8 cellular contexts compared by ENCODE assay signal in genomic region chr2:175003875-175004729, GRCh38. TPM values are rescaled to one million over a fixed set of nuclear protein-coding genes. Genes with fewer than 3 reads are reported as not detected.
DNase-seq lines count a peak whose midpoint lies in the region; ATAC-seq and TF ChIP-seq lines count a peak whose summit lies in the region.

No MANE protein-coding gene starts in this region.

- peak overlapping the region; percentile 82 to 88 (median 84) for H3K4me3 Mint-ChIP-seq in naive thymus-derived CD4-positive, alpha-beta T cell

- H3K27ac Mint-ChIP-seq in naive thymus-derived CD4-positive, alpha-beta T cell, result peak overlapping the region in 3 of 9 donors; percentile 29 to 41 (median 34)

- H3K36me3 ChIP-seq in naive thymus-derived CD4-positive, alpha-beta T cell (ENCODE audit: control insufficient read depth in 2 of 3, insufficient read depth in 3 of 3, low read length in 3 of 3), result no peaks in the 10 kb centered on the region

- intact Hi-C loops in naive thymus-derived CD4-positive, alpha-beta T cell (cut with micrococcal nuclease), result loop anchor here in 1 of 2 donors (10.0 kb wide), 1 partner anchor 609 kb away; the partner anchor contains the start of gene SCRN3

- POLR2A ChIA-PET in naive thymus-derived CD4-positive, alpha-beta T cell (lab: Charles Lee), result interaction anchor here (0.6 kb wide), 1 partner anchor 449 kb away, joined by 3 read pairs; no protein-coding TSS in a partner anchor

- ATAC-seq in GM18498 (IDR thresholded peaks at IDR 0.05; ENCODE audit: unreplicated experiment) (peak; percentile 14), GM18858 (IDR thresholded peaks at IDR 0.05; ENCODE audit: unreplicated experiment) (no peak)
- ATAC-seq in naive thymus-derived CD4-positive, alpha-beta T cell, result no peak

- H3K36me3 Mint-ChIP-seq in naive thymus-derived CD4-positive, alpha-beta T cell, result peaks cover 0 to 4% (median 0%) of the 10 kb centered on the region in 5 donors

- peak overlapping the region in 1 of 2 donors; percentile 88 for H3K27ac ChIP-seq in coronary artery
- H3K27ac ChIP-seq in naive thymus-derived CD4-positive, alpha-beta T cell (ENCODE audit: low read depth, low read length), result no peak overlapping the region

- CTCF ChIA-PET in naive thymus-derived CD4-positive, alpha-beta T cell (lab: Charles Lee), result interaction anchor here (0.6 to 1.3 kb wide), 2 partner anchors 310 to 495 kb away, joined by 3 to 6 read pairs; no protein-coding TSS in a partner anchor

- DNase-seq in A172 (ENCODE audit: low spot score) (peak; percentile 14), NCI-H526 treated with DMSO at 0.1 percent for 48 hours (lab: John Stamatoyannopoulos, UW) (peak; percentile 47), coronary artery (ENCODE audit: low spot score) (no peak), GM10266 (ENCODE audit: extremely low spot score) (no peak)
- no peak for DNase-seq in naive thymus-derived CD4-positive, alpha-beta T cell
- DNase-seq in stimulated activated CD4-positive, alpha-beta T cell treated with anti-CD3 and anti-CD28 coated beads, Interleukin-12 subunit alpha, Interleukin-12 subunit beta, amount 100 ng/mL, for 4 hours, result no peak

- no peaks in the 10 kb centered on the region for H3K9me3 ChIP-seq in naive thymus-derived CD4-positive, alpha-beta T cell (ENCODE audit: control insufficient read depth in 2 of 3, low read length in 3 of 3)

- peaks cover 52 to 72% (median 63%) of the 10 kb centered on the region in 5 donors for H3K27me3 Mint-ChIP-seq in naive thymus-derived CD4-positive, alpha-beta T cell

- peaks cover 0 to 12% (median 5%) of the 10 kb centered on the region in 7 donors for H3K4me1 Mint-ChIP-seq in naive thymus-derived CD4-positive, alpha-beta T cell

- H3K4me3 ChIP-seq in coronary artery, result peak overlapping the region; percentile 77
- H3K4me3 ChIP-seq in naive thymus-derived CD4-positive, alpha-beta T cell (ENCODE audit: low read length), result no peak overlapping the region

- H3K27me3 ChIP-seq in naive thymus-derived CD4-positive, alpha-beta T cell (ENCODE audit: control insufficient read depth in 2 of 2, insufficient read depth in 2 of 2, low read length in 2 of 2), result peaks cover 9 to 14% of the 10 kb centered on the region in 2 donors

- TF ChIP-seq CTCF in coronary artery (IDR thresholded peaks at IDR 0.05) (no peak), GM10266 (IDR thresholded peaks at IDR 0.05; ENCODE audit: control insufficient read depth, insufficient read depth, low read depth, missing control alignments) (no peak)

- peaks cover 0 to 6% of the 10 kb centered on the region in 2 donors for H3K4me1 ChIP-seq in naive thymus-derived CD4-positive, alpha-beta T cell (ENCODE audit: control insufficient read depth in 2 of 2, insufficient read depth in 2 of 2, low read length in 2 of 2)

- H3K9me3 Mint-ChIP-seq in naive thymus-derived CD4-positive, alpha-beta T cell, result no peaks in the 10 kb centered on the region

RNA-seq across cellular contexts. Expression of gene CHN1, which starts 1.1 kb away (rescaled TPM):
- 41.3 and 42.5 TPM in 2 replicates for total RNA-seq in A172 (2014; rRNA removed; shearing (Covaris generic))
- 1 to 10 TPM in 4 of 5 experiments, under 1 TPM in 1; 0.81 to 3.5 (median 2.3) TPM for total RNA-seq in naive thymus-derived CD4-positive, alpha-beta T cell
- polyA plus RNA-seq in naive thymus-derived CD4-positive, alpha-beta T cell, result 1 to 10 TPM; 1.1 to 1.3 TPM

Comparison
In these comparisons a context has a peak if more than half of its experiments do, and no peak if none do; other contexts are left out.
1. DNase-seq: peak in A172 (single experiment) and NCI-H526 treated with DMSO at 0.1 percent for 48 hours (single experiment); none in coronary artery (single experiment), naive thymus-derived CD4-positive, alpha-beta T cell (0 of 9), GM10266 (single experiment) and stimulated activated CD4-positive, alpha-beta T cell treated with anti-CD3 and anti-CD28 coated beads, Interleukin-12 subunit alpha, Interleukin-12 subunit beta, amount 100 ng/mL, for 4 hours (single experiment).